Comparison of ENCODE assay signal across 20 cellular contexts in the genomic region with DNA sequence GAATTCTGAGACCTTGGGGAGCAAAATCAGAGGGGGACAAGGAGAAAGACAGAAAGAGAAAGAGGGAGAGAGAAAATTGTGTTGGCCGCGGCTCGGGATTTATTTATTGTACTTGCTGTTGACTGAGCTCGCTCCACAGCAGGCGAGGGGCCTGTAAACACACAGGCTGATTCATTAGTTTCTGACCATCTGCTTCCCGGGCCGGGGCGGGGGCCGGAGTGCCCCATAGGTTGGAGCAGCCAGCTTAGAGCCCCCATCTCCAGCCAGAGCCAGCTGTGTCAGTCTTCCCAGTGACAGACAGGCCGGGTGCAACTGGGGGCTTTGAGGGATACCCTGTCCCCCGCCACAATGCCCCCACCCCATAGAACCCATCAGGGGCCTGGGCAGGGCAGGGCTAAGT. TPM values are rescaled to one million over a fixed set of nuclear protein-coding genes. Genes with fewer than 3 reads are reported as not detected.
A peak's percentile ranks its signal among the peaks of the same experiment; 100 is the strongest.
DNase-seq lines count a peak whose midpoint lies in the region; ATAC-seq and TF ChIP-seq lines count a peak whose summit lies in the region.
"Had no signal": no experiment of that assay in that cellular context is flagged by ENCODE, and none has a peak within 500 bp of the region (broad histone marks: within the 10 kb centered on the region; RNA-seq: fewer than 3 reads in every experiment).

No MANE protein-coding gene starts in this region.

- ATAC-seq in naive thymus-derived CD8-positive, alpha-beta T cell: no peak
- ATAC-seq in HG03135 (IDR thresholded peaks at IDR 0.05; ENCODE audit: unreplicated experiment) (no peak), PC-3 (no peak)
- ATAC-seq: mucosa of descending colon had no signal

- peaks cover 8% of the 10 kb centered on the region for H3K4me1 Mint-ChIP-seq in endothelial cell (ENCODE audit: unreplicated experiment)
- peaks cover 0 to 3% (median 0%) of the 10 kb centered on the region in 4 donors for H3K4me1 Mint-ChIP-seq in naive thymus-derived CD8-positive, alpha-beta T cell

- no TSS peak for BruUV-seq in PC-3 (replicated peaks; lab: Mats Ljungman, UMichigan)

- DNase-seq in G401 (ENCODE audit: low spot score): peak; percentile 62
- DNase-seq in NCI-H82 treated with DMSO at 0.1 percent for 48 hours (lab: John Stamatoyannopoulos, UW; ENCODE audit: unreplicated experiment): peak; percentile 83
- DNase-seq in endothelial cell (ENCODE audit: low spot score): no peak
- DNase-seq in nucleus accumbens (lab: John Stamatoyannopoulos, UW): peak in 49 of 56 donors; percentile 13 to 90 (median 69)
- no peak for DNase-seq in naive thymus-derived CD8-positive, alpha-beta T cell
- no peak for DNase-seq in tibial artery
- no peak for DNase-seq in PC-3
- DNase-seq: activated CD4-positive, alpha-beta memory T cell treated with anti-CD3 and anti-CD28 coated beads for 36 hours; activated T-cell treated with anti-CD3 and anti-CD28 coated beads, Interleukin-2, amount 50 U/mL, for 48 hours; Calu3; GDM1; kidney glomerular epithelial cell; MG63; mucosa of descending colon; NCI-H2081 treated with DMSO at 0.1 percent for 48 hours; NK-92 treated with Interleukin-12 subunit alpha and Interleukin-12 subunit beta, amount 100 ng/mL, for 24 hours; SW 1271 had no signal

- no peak overlapping the region for H3K4me2 ChIP-seq in PC-3 (ENCODE audit: low read length)

- H3K9me3 Mint-ChIP-seq in endothelial cell (ENCODE audit: unreplicated experiment): no peaks in the 10 kb centered on the region
- no peaks in the 10 kb centered on the region for H3K9me3 Mint-ChIP-seq in naive thymus-derived CD8-positive, alpha-beta T cell
- H3K9me3 Mint-ChIP-seq: activated CD4-positive, alpha-beta memory T cell treated with anti-CD3 and anti-CD28 coated beads for 36 hours had no signal

- H3K27ac ChIP-seq in tibial artery (no peak overlapping the region), PC-3 (ENCODE audit: low read length) (no peak overlapping the region)
- H3K27ac ChIP-seq: suprapubic skin had no signal

- no peaks in the 10 kb centered on the region for H3K9me3 ChIP-seq in tibial artery
- H3K9me3 ChIP-seq in PC-3 (ENCODE audit: low read length): no peaks in the 10 kb centered on the region
- H3K9me3 ChIP-seq: MG63, mucosa of descending colon, suprapubic skin had no signal

- no peaks in the 10 kb centered on the region for H4K20me1 ChIP-seq in PC-3 (ENCODE audit: low read length)

- in situ Hi-C loops in G401 (cut with HindIII; ENCODE audit: low sequenced_read_pairs): no loop called here

- no peaks in the 10 kb centered on the region for H3K9me2 ChIP-seq in PC-3 (replicated peaks; ENCODE audit: low read length)

- H3K27me3 Mint-ChIP-seq in endothelial cell (ENCODE audit: unreplicated experiment): no peaks in the 10 kb centered on the region
- H3K27me3 Mint-ChIP-seq in naive thymus-derived CD8-positive, alpha-beta T cell: peaks cover 1 to 4% (median 2%) of the 10 kb centered on the region in 5 donors
- H3K27me3 Mint-ChIP-seq: activated naive CD8-positive, alpha-beta T cell had no signal

- H3F3A ChIP-seq in PC-3 (ENCODE audit: low read length, unreplicated experiment): no peaks in the 10 kb centered on the region

- H3K4me3 ChIP-seq in tibial artery (no peak overlapping the region), PC-3 (ENCODE audit: low read length) (no peak overlapping the region)
- H3K4me3 ChIP-seq: MG63, mucosa of descending colon, suprapubic skin had no signal

- POLR2A ChIA-PET in naive thymus-derived CD8-positive, alpha-beta T cell (lab: Charles Lee): no interaction called here
- POLR2A ChIA-PET in PC-3 (lab: Charles Lee; ENCODE audit: unreplicated experiment): no interaction called here

- no peaks in the 10 kb centered on the region for H3K79me2 ChIP-seq in PC-3 (ENCODE audit: low read length)

- CTCF ChIA-PET in PC-3 (lab: Charles Lee): no interaction called here

- TF ChIP-seq CTCF in endothelial cell (IDR thresholded peaks at IDR 0.05; ENCODE audit: unreplicated experiment) (no peak), tibial artery (IDR thresholded peaks at IDR 0.05) (no peak), PC-3 (conservative IDR thresholded peaks at IDR 0.05; ENCODE audit: low read depth, low read length) (no peak)

- H3K27me3 ChIP-seq in tibial artery: peaks cover 0 to 58% of the 10 kb centered on the region in 2 donors
- no peaks in the 10 kb centered on the region for H3K27me3 ChIP-seq in PC-3 (ENCODE audit: low read length)
- H3K27me3 ChIP-seq: MG63 had no signal

- peak overlapping the region; percentile 21 for H3K4me3 Mint-ChIP-seq in endothelial cell (ENCODE audit: unreplicated experiment)
- no peak overlapping the region for H3K4me3 Mint-ChIP-seq in naive thymus-derived CD8-positive, alpha-beta T cell
- H3K4me3 Mint-ChIP-seq: activated CD4-positive, alpha-beta memory T cell treated with anti-CD3 and anti-CD28 coated beads for 36 hours; activated naive CD8-positive, alpha-beta T cell had no signal

- H3K36me3 Mint-ChIP-seq in endothelial cell (ENCODE audit: low read depth, unreplicated experiment): no peaks in the 10 kb centered on the region
- H3K36me3 Mint-ChIP-seq in naive thymus-derived CD8-positive, alpha-beta T cell: no peaks in the 10 kb centered on the region
- H3K36me3 Mint-ChIP-seq: activated CD4-positive, alpha-beta memory T cell treated with anti-CD3 and anti-CD28 coated beads for 36 hours; activated naive CD8-positive, alpha-beta T cell had no signal

- H2AFZ ChIP-seq in PC-3 (ENCODE audit: low read length): no peak overlapping the region

- H3K27ac Mint-ChIP-seq in endothelial cell (ENCODE audit: unreplicated experiment): no peak overlapping the region
- H3K27ac Mint-ChIP-seq in naive thymus-derived CD8-positive, alpha-beta T cell: no peak overlapping the region
- H3K27ac Mint-ChIP-seq: activated CD4-positive, alpha-beta memory T cell treated with anti-CD3 and anti-CD28 coated beads for 36 hours; activated naive CD8-positive, alpha-beta T cell had no signal

- intact Hi-C loops in tibial artery (cut with DNase I; ENCODE audit: low total_unique reads): no loop called here
- intact Hi-C loops in PC-3 (cut with micrococcal nuclease): no loop called here

- H3K36me3 ChIP-seq in tibial artery (no peaks in the 10 kb centered on the region), PC-3 (ENCODE audit: low read depth, low read length) (no peaks in the 10 kb centered on the region)
- H3K36me3 ChIP-seq: MG63, suprapubic skin had no signal

- no peak overlapping the region for H3K9ac ChIP-seq in PC-3 (ENCODE audit: low read length)

- H3K4me1 ChIP-seq in tibial artery (no peaks in the 10 kb centered on the region), PC-3 (ENCODE audit: insufficient read depth, low read length) (no peaks in the 10 kb centered on the region)
- H3K4me1 ChIP-seq: suprapubic skin had no signal

RNA-seq across cellular contexts. Expression of a gene that starts 30.9 kb away (rescaled TPM):
- total RNA-seq in G401 (2014; rRNA removed; shearing (Covaris generic)): 0.14 and 0.37 TPM in 2 replicates
- 0.38 TPM for total RNA-seq in endothelial cell (ENCODE audit: unreplicated experiment)
- total RNA-seq in naive thymus-derived CD8-positive, alpha-beta T cell: 10 to 100 TPM in 1 of 2 experiments, 1 to 10 TPM in 1; 8.5 to 10.8 TPM
- 1 to 10 TPM in 1 of 3 donors, under 1 TPM in 2; 0.75 to 1.0 (median 0.96) TPM for polyA plus RNA-seq in naive thymus-derived CD8-positive, alpha-beta T cell
- 1.7 and 6.0 TPM in 2 replicates for total RNA-seq in PC-3 (2014; rRNA removed)
- total RNA-seq: Calu3 had no signal

Comparison
In these comparisons a context has a peak if more than half of its experiments do, and no peak if none do; other contexts are left out.
1. DNase-seq: peak in G401 (single experiment), NCI-H82 treated with DMSO at 0.1 percent for 48 hours (single experiment) and nucleus accumbens (49 of 56); none in endothelial cell (single experiment), naive thymus-derived CD8-positive, alpha-beta T cell (0 of 10), tibial artery (0 of 2) and PC-3 (single experiment).